In the genomic region with DNA sequence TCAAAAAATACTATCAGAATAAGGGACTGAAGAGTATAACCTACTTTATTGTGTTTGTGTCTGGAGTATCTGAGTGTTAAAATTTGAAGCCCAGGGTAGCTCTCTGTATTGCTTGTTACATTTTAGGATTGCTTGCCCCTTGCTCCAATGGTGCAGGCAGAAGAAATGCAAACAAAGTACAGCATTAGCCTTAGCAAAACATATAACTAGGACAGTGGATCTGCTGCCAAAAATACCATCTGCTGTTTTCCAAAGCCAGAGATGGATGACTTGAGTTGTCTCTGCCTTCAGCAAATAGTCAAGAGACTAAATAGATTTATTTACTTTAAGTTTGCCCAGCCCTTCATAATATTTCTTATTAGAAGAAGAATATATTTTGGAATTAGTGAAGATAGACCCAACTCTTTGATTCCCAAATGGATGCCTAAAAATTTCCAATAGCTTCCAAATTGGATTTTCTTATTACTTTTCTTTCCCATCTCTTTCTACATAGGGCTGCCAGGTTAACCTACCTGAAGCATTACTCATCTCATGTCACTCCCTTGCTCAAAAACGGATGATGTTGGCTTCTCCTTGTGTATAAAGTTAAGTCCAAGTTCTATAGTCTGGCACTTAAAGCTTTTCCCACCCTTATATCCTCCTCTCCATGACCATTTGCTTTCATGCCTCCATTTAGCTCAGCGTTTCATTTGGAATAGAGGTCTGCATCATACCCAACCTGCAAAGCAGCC, we compare ENCODE assay signal across 14 cellular contexts.
DNase-seq lines count a peak whose midpoint lies in the region; ATAC-seq, FAIRE-seq and TF ChIP-seq lines count a peak whose summit lies in the region.
"Had no signal": no experiment of that assay in that cellular context is flagged by ENCODE, and none has a peak within 500 bp of the region (broad histone marks: within the 10 kb centered on the region; RNA-seq: fewer than 3 reads in every experiment).

No MANE protein-coding gene starts in this region.

- no peak for ATAC-seq in GM21619 (IDR thresholded peaks at IDR 0.05; ENCODE audit: unreplicated experiment)
- no peak for ATAC-seq in CD8-positive, alpha-beta T cell
- ATAC-seq: left ventricle myocardium superior had no signal

- H3K4me1 ChIP-seq in CD8-positive, alpha-beta T cell (ENCODE audit: insufficient read depth, low read length): no peaks in the 10 kb centered on the region

- no peak for TF ChIP-seq CTCF in bronchial epithelial cell (IDR thresholded peaks at IDR 0.05; ENCODE audit: insufficient read depth, low read length, severe bottlenecking)
- TF ChIP-seq CTCF in CD8-positive, alpha-beta T cell (IDR thresholded peaks at IDR 0.05): no peak

- CTCF ChIA-PET in CD8-positive, alpha-beta T cell (lab: Charles Lee): no interaction called here

- no peaks in the 10 kb centered on the region for H3K9me3 Mint-ChIP-seq in CD8-positive, alpha-beta T cell
- no peaks in the 10 kb centered on the region for H3K9me3 Mint-ChIP-seq in activated T-cell treated with anti-CD3 and anti-CD28 coated beads, Interleukin-2, amount 50 U/mL, for 24 hours

- no peak overlapping the region for H3K4me3 ChIP-seq in bronchial epithelial cell (ENCODE audit: low read depth, low read length)
- no peak overlapping the region for H3K4me3 ChIP-seq in CD8-positive, alpha-beta T cell (ENCODE audit: low read depth, low read length)
- H3K4me3 ChIP-seq: suprapubic skin had no signal

- H3K4me3 Mint-ChIP-seq in CD8-positive, alpha-beta T cell: no peak overlapping the region
- H3K4me3 Mint-ChIP-seq in activated T-cell treated with anti-CD3 and anti-CD28 coated beads, Interleukin-2, amount 50 U/mL, for 24 hours: no peak overlapping the region
- H3K4me3 Mint-ChIP-seq: B cell; T-helper 1 cell treated with Interleukin-12 subunit alpha and Interleukin-12 subunit beta and Interleukin-4 antibody, amounts not matched to agents 30 μg/mL and 1 μg/mL, for 36 hours had no signal

- no peaks in the 10 kb centered on the region for H3K36me3 Mint-ChIP-seq in CD8-positive, alpha-beta T cell
- H3K36me3 Mint-ChIP-seq in activated T-cell treated with anti-CD3 and anti-CD28 coated beads, Interleukin-2, amount 50 U/mL, for 24 hours (ENCODE audit: low read depth): no peaks in the 10 kb centered on the region

- no peak overlapping the region for H3K27ac Mint-ChIP-seq in CD8-positive, alpha-beta T cell
- no peak overlapping the region for H3K27ac Mint-ChIP-seq in activated T-cell treated with anti-CD3 and anti-CD28 coated beads, Interleukin-2, amount 50 U/mL, for 24 hours
- H3K27ac Mint-ChIP-seq: B cell; T-helper 1 cell treated with Interleukin-12 subunit alpha and Interleukin-12 subunit beta and Interleukin-4 antibody, amounts not matched to agents 30 μg/mL and 1 μg/mL, for 36 hours had no signal

- no peak for FAIRE-seq in bronchial epithelial cell (lab: Jason Lieb, UNC)
- FAIRE-seq: G401.6 had no signal

- no peaks in the 10 kb centered on the region for H3K4me1 Mint-ChIP-seq in CD8-positive, alpha-beta T cell (ENCODE audit: low read depth)
- H3K4me1 Mint-ChIP-seq in activated T-cell treated with anti-CD3 and anti-CD28 coated beads, Interleukin-2, amount 50 U/mL, for 24 hours (ENCODE audit: low read depth): no peaks in the 10 kb centered on the region
- H3K4me1 Mint-ChIP-seq: B cell had no signal

- POLR2A ChIA-PET in CD8-positive, alpha-beta T cell (lab: Charles Lee): no interaction called here

- no peaks in the 10 kb centered on the region for H3K27me3 ChIP-seq in bronchial epithelial cell (ENCODE audit: control insufficient read depth, insufficient read depth, low read length)
- no peaks in the 10 kb centered on the region for H3K27me3 ChIP-seq in CD8-positive, alpha-beta T cell (ENCODE audit: insufficient read depth, low read length)
- H3K27me3 ChIP-seq: suprapubic skin had no signal

- DNase-seq in Ammon's horn (ENCODE audit: low spot score) (peak; percentile 37), NCI-H2171 (lab: John Stamatoyannopoulos, UW) (peak; percentile 73), bronchial epithelial cell (ENCODE audit: low read depth) (peak; percentile 66), inferior parietal cortex (ENCODE audit: extremely low spot score) (peak; percentile 57), NCI-H510A (lab: John Stamatoyannopoulos, UW) (no peak)
- DNase-seq in CD8-positive, alpha-beta T cell: no peak
- DNase-seq in activated T-cell treated with anti-CD3 and anti-CD28 coated beads, Interleukin-2, amount 50 U/mL, for 24 hours: no peak
- DNase-seq: left ventricle myocardium superior, occipital lobe had no signal

- no peaks in the 10 kb centered on the region for H3K36me3 ChIP-seq in bronchial epithelial cell (ENCODE audit: control insufficient read depth, insufficient read depth, low read length)
- no peaks in the 10 kb centered on the region for H3K36me3 ChIP-seq in CD8-positive, alpha-beta T cell (ENCODE audit: insufficient read depth, low read length)
- H3K36me3 ChIP-seq: suprapubic skin had no signal

- no peak overlapping the region for H3K27ac ChIP-seq in CD8-positive, alpha-beta T cell (ENCODE audit: low read depth, low read length)

- peaks cover 21% of the 10 kb centered on the region for H3K27me3 Mint-ChIP-seq in CD8-positive, alpha-beta T cell (ENCODE audit: low read depth)
- H3K27me3 Mint-ChIP-seq in activated T-cell treated with anti-CD3 and anti-CD28 coated beads, Interleukin-2, amount 50 U/mL, for 24 hours: peaks cover 22% of the 10 kb centered on the region

- intact Hi-C loops in CD8-positive, alpha-beta T cell (cut with DNase I, micrococcal nuclease): no loop called here

- no peaks in the 10 kb centered on the region for H3K9me3 ChIP-seq in CD8-positive, alpha-beta T cell (ENCODE audit: low read length)
- H3K9me3 ChIP-seq: suprapubic skin had no signal

Comparison
In these comparisons a context has a peak if more than half of its experiments do, and no peak if none do; other contexts are left out.
1. DNase-seq: peak in Ammon's horn (single experiment), NCI-H2171 (single experiment), bronchial epithelial cell (single experiment) and inferior parietal cortex (single experiment); none in CD8-positive, alpha-beta T cell (0 of 7), activated T-cell treated with anti-CD3 and anti-CD28 coated beads, Interleukin-2, amount 50 U/mL, for 24 hours (single experiment) and NCI-H510A (single experiment).